1 cellular context compared by ENCODE assay signal in the genomic region with DNA sequence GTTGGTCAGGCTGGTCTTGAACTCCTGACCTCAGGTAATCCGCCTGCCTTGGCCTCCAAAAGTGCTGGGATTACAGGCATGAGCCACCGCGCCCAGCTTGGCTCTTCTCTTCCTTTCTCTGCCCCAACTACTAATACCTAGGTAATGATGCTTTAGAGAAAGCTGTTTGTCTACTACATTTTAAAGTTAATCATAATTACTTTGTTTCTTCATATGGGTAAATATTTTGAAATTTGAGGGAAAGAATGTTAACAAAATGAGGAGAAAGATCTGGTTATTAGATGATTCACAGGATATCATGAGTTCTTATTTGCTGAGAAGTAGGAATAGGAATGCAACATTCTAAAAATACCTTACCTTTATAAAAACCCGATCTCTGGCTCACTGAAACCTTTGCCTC.
TF ChIP-seq lines count a peak whose summit lies in the region.

No MANE protein-coding gene starts in this region.

TF ChIP-seq in IMR-90, 13 proteins besides CTCF, POLR2A, EP300 and RAD21 (continued from another document):
- TF ChIP-seq, protein P1, sequence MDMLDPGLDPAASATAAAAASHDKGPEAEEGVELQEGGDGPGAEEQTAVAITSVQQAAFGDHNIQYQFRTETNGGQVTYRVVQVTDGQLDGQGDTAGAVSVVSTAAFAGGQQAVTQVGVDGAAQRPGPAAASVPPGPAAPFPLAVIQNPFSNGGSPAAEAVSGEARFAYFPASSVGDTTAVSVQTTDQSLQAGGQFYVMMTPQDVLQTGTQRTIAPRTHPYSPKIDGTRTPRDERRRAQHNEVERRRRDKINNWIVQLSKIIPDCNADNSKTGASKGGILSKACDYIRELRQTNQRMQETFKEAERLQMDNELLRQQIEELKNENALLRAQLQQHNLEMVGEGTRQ (IDR thresholded peaks at IDR 0.05; ENCODE audit: low read depth, low read length) = no peak
